In the genomic region with DNA sequence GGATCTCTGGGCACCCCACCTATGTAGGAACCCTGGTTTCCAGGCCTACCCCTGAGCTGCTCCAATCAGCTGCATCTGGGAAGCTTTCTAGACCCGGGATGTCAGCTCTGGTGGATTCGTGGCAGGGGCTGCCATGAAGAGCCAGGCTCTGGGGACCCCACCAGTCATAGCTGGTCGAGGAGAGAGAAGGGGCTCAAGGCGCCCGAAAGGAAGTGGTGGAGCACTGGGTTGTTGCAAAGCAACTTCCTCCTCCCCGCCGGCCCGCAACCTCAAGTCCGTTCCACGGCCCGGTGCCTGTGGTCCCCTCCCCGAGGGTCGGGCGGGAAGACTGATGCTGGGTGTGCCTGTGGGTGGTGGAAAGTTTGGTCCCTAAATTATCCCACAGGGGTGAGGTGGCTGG, we compare ENCODE assay signal across 12 cellular contexts. TPM values are rescaled to one million over a fixed set of nuclear protein-coding genes. Genes with fewer than 3 reads are reported as not detected.
DNase-seq lines count a peak whose midpoint lies in the region; ATAC-seq and TF ChIP-seq lines count a peak whose summit lies in the region.
"Had no signal": no experiment of that assay in that cellular context is flagged by ENCODE, and none has a peak within 500 bp of the region (broad histone marks: within the 10 kb centered on the region; RNA-seq: fewer than 3 reads in every experiment).

No MANE protein-coding gene starts in this region.

- intact Hi-C loops in left ventricle myocardium inferior (cut with micrococcal nuclease): no loop called here

- H3K4me3 ChIP-seq in left ventricle myocardium inferior (no peak overlapping the region), suprapubic skin (no peak overlapping the region)

- TF ChIP-seq POLR2A in suprapubic skin (IDR thresholded peaks at IDR 0.05) (no peak), GM18505 (IDR thresholded peaks at IDR 0.05; ENCODE audit: borderline replicate concordance, extremely low read depth, insufficient read depth, insufficient read length) (no peak)

- TF ChIP-seq CTCF in left ventricle myocardium inferior (IDR thresholded peaks at IDR 0.05; ENCODE audit: borderline replicate concordance) (no peak), suprapubic skin (IDR thresholded peaks at IDR 0.05) (no peak)

- no peaks in the 10 kb centered on the region for H3K27me3 Mint-ChIP-seq in T-helper 17 cell

- peak overlapping the region; percentile 92 for H3K27ac Mint-ChIP-seq in T-helper 17 cell

- H3K27ac ChIP-seq in left ventricle myocardium inferior (replicated peaks): no peak overlapping the region
- H3K27ac ChIP-seq in suprapubic skin: no peak overlapping the region

- H3K9me3 ChIP-seq in T-helper 17 cell (ENCODE audit: control insufficient read depth, low read length, poor library complexity, severe bottlenecking) (no peaks in the 10 kb centered on the region), left ventricle myocardium inferior (replicated peaks) (no peaks in the 10 kb centered on the region), suprapubic skin (no peaks in the 10 kb centered on the region)
- H3K9me3 ChIP-seq: heart left ventricle had no signal

- H3K36me3 ChIP-seq in left ventricle myocardium inferior (peaks cover 19% of the 10 kb centered on the region), suprapubic skin (peaks cover 18% of the 10 kb centered on the region)

- H3K27me3 ChIP-seq in left ventricle myocardium inferior (ENCODE audit: low read depth): no peaks in the 10 kb centered on the region
- H3K27me3 ChIP-seq in suprapubic skin: no peaks in the 10 kb centered on the region
- H3K27me3 ChIP-seq: heart left ventricle had no signal

- 71% methylated on average over 11 of the region's 14 CpGs for WGBS in suprapubic skin

- ATAC-seq in T-helper 17 cell (no peak), GM18505 (IDR thresholded peaks at IDR 0.05; ENCODE audit: unreplicated experiment) (no peak), GM21717 (IDR thresholded peaks at IDR 0.05; ENCODE audit: unreplicated experiment) (no peak)
- ATAC-seq: heart left ventricle had no signal

- DNase-seq in stimulated activated CD4-positive, alpha-beta T cell treated with anti-CD3 and anti-CD28 coated beads, Interleukin-4, amount 100 ng/mL, for 1 hour: peak; percentile 9
- no peak for DNase-seq in stimulated activated CD4-positive, alpha-beta T cell treated with anti-CD3 and anti-CD28 coated beads, Interleukin-1b, Interleukin-23, amount 100 ng/mL, for 48 hours
- DNase-seq in T-helper 17 cell: no peak
- peak; percentile 30 for DNase-seq in left ventricle myocardium inferior
- DNase-seq in suprapubic skin (ENCODE audit: low spot score in 2 of 2): no peak
- no peak for DNase-seq in RKO (ENCODE audit: low spot score)
- DNase-seq: H7, NCI-H2171, SHP77 had no signal

- no peak for TF ChIP-seq EP300 in suprapubic skin (IDR thresholded peaks at IDR 0.05)

- H3K4me1 Mint-ChIP-seq in T-helper 17 cell: peaks cover 57% of the 10 kb centered on the region

- H3K4me1 ChIP-seq in left ventricle myocardium inferior (peaks cover 63% of the 10 kb centered on the region), suprapubic skin (peaks cover 17% of the 10 kb centered on the region)

- no peaks in the 10 kb centered on the region for H3K36me3 Mint-ChIP-seq in T-helper 17 cell (ENCODE audit: low read depth)

- peak overlapping the region; percentile 82 for H3K4me3 Mint-ChIP-seq in T-helper 17 cell

RNA-seq across cellular contexts. Expression of gene TBKBP1, which starts 10.2 kb away (rescaled TPM):
- total RNA-seq in T-helper 17 cell (1 to 10 TPM; 2.4 to 2.6 TPM), left ventricle myocardium inferior (14.8 TPM), suprapubic skin (10 to 100 TPM in 1 of 4 donors, 1 to 10 TPM in 3; 4.9 to 10.5 (median 8.4) TPM)

RNA-seq across cellular contexts. Expression of gene TBX21, which starts 28.9 kb away (rescaled TPM):
- total RNA-seq in T-helper 17 cell: 1 to 10 TPM; 7.9 to 8.8 TPM
- 0.25 TPM for total RNA-seq in left ventricle myocardium inferior
- under 1 TPM in 1 of 4 donors, not detected in 3; 0.80 TPM for total RNA-seq in suprapubic skin
- total RNA-seq: H7 had no signal

RNA-seq across cellular contexts. Expression of gene KPNB1, which starts 54.4 kb away (rescaled TPM):
- total RNA-seq in T-helper 17 cell: 100 to 1,000 TPM; 183 to 196 TPM
- total RNA-seq in left ventricle myocardium inferior: 173 TPM
- total RNA-seq in suprapubic skin: 100 to 1,000 TPM; 100 to 162 (median 139) TPM

Comparison
In these comparisons a context has a peak if more than half of its experiments do, and no peak if none do; other contexts are left out.
1. DNase-seq: peak in stimulated activated CD4-positive, alpha-beta T cell treated with anti-CD3 and anti-CD28 coated beads, Interleukin-4, amount 100 ng/mL, for 1 hour (single experiment) and left ventricle myocardium inferior (single experiment); none in stimulated activated CD4-positive, alpha-beta T cell treated with anti-CD3 and anti-CD28 coated beads, Interleukin-1b, Interleukin-23, amount 100 ng/mL, for 48 hours (single experiment), T-helper 17 cell (0 of 3), suprapubic skin (0 of 2) and RKO (single experiment).